8 cellular contexts compared by ENCODE assay signal in the genomic region with DNA sequence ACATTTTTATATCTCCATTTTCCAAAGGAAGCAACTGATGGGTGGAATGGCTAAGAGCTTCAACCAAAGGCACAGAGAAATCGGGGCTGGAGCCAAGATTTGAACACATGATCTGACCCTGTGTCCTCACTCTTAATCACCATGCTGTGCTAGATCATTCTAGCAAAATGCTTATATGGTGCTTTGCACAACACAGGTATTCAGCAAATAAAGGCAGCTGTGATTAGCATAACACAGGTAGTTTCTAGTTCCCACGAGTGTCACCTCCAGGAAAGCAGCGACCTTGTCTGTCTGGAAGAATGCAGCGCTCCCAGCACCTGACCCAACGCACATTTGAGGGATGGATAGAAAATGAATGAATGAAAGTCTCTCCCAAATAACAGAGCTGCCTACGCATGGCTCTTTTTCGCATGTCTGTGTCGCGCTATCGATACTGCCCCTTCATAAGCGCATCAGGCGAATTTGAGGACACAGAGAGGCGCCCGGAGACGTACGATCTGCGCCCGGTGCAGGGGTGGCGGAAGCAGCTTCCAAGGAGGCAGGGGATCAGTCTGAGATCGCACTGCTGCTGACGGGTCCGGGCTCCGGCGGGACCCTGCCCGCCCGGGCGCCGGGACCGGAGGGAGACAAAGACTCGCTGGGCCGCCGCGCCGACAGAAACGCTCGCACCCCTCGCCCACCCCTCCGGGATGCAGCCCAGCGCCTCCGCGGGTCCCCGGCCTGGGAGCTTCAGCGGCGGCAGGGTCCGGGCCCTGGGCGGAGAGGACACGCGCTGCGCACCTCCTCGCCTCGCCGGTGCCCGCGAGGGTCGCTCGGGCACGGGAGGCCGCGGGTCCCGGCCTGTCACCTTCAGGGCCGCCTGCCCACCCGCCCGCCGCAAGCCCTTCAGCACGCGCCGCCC. TPM values are rescaled to one million over a fixed set of nuclear protein-coding genes. Genes with fewer than 3 reads are reported as not detected.
DNase-seq lines count a peak whose midpoint lies in the region; ATAC-seq and TF ChIP-seq lines count a peak whose summit lies in the region.

No MANE protein-coding gene starts in this region.

- peaks cover 55% of the 10 kb centered on the region for H4K20me1 ChIP-seq in BLaER1

- H3K27me3 ChIP-seq in BLaER1 (no peaks in the 10 kb centered on the region), WERI-Rb-1 (ENCODE audit: insufficient read depth, low read depth, severe bottlenecking) (no peaks in the 10 kb centered on the region), esophagus (ENCODE audit: control insufficient read depth in 1 of 2, insufficient read depth in 2 of 2, low read length in 2 of 2) (no peaks in the 10 kb centered on the region)

- H3K27ac Mint-ChIP-seq in nephron progenitor cell: no peak overlapping the region

- H3K4me3 ChIP-seq in BLaER1 (peak overlapping the region; percentile 99), WERI-Rb-1 (ENCODE audit: low read depth, low read length) (peak overlapping the region; percentile 93), esophagus (ENCODE audit: low read depth in 1 of 2, low read length in 2 of 2) (peak overlapping the region; percentile 97 to 98)

- 1 to 2% methylated on average over 51 to 67 of the region's 67 CpGs for WGBS in esophagus, 2 donors

- peaks cover 16% of the 10 kb centered on the region for H3K9me3 Mint-ChIP-seq in nephron progenitor cell

- peaks cover 24% of the 10 kb centered on the region for H3K27me3 Mint-ChIP-seq in nephron progenitor cell (ENCODE audit: low read depth, poor library complexity)

- H3K4me2 ChIP-seq in BLaER1: peak overlapping the region; percentile 94

- peaks cover 43% of the 10 kb centered on the region for H3K4me1 ChIP-seq in BLaER1
- peaks cover 0 to 3% of the 10 kb centered on the region in 2 donors for H3K4me1 ChIP-seq in esophagus (ENCODE audit: control insufficient read depth in 2 of 2, insufficient read depth in 2 of 2, low read length in 1 of 2)

- peak overlapping the region; percentile 93 for H3K9ac ChIP-seq in BLaER1

- H3K36me3 ChIP-seq in BLaER1 (peaks cover 26% of the 10 kb centered on the region; the same call in 1 of the 2 replicates), WERI-Rb-1 (peaks cover 2% of the 10 kb centered on the region), esophagus (ENCODE audit: control insufficient read depth in 2 of 2, insufficient read depth in 2 of 2, low read length in 1 of 2) (no peaks in the 10 kb centered on the region)

- H3K27ac ChIP-seq in BLaER1 (peak overlapping the region; percentile 87), WERI-Rb-1 (peak overlapping the region; percentile 72), esophagus (ENCODE audit: low read depth in 2 of 2, low read length in 1 of 2) (peak overlapping the region; percentile 85 to 94)

- peak overlapping the region; percentile 93 for H3K4me3 Mint-ChIP-seq in nephron progenitor cell

- 0 out of 2 replicates have a peak, but pooled peaks cover 6% of the 10 kb centered on the region for H3K9me3 ChIP-seq in BLaER1
- H3K9me3 ChIP-seq in WERI-Rb-1 (ENCODE audit: severe bottlenecking): peaks cover 5% of the 10 kb centered on the region
- H3K9me3 ChIP-seq in esophagus (ENCODE audit: control insufficient read depth in 2 of 2, insufficient read depth in 1 of 2, low read depth in 1 of 2, low read length in 1 of 2): no peaks in the 10 kb centered on the region

- peaks cover 8% of the 10 kb centered on the region for H3K36me3 Mint-ChIP-seq in nephron progenitor cell (ENCODE audit: low read depth)

- TF ChIP-seq CTCF in WERI-Rb-1 (IDR thresholded peaks at IDR 0.05; ENCODE audit: low read depth, low read length) (no peak), nephron progenitor cell (IDR thresholded peaks at IDR 0.05) (no peak)

- DNase-seq in WERI-Rb-1: no peak
- DNase-seq in nephron progenitor cell: no peak
- no peak for DNase-seq in H4 (ENCODE audit: low spot score)
- DNase-seq in NCI-H2029 (lab: John Stamatoyannopoulos, UW): no peak

- ATAC-seq in GM19025 (IDR thresholded peaks at IDR 0.05; ENCODE audit: low read depth, unreplicated experiment) (peak; percentile 16), HG03342 (IDR thresholded peaks at IDR 0.05; ENCODE audit: unreplicated experiment) (peak; percentile 17)

- H3K4me1 Mint-ChIP-seq in nephron progenitor cell: peaks cover 45% of the 10 kb centered on the region

RNA-seq across cellular contexts. Expression of a gene that starts 0.6 kb away (rescaled TPM):
- 10 to 100 TPM; 17.7 to 20.2 TPM for polyA plus RNA-seq in esophagus
- total RNA-seq in H4 (2014; rRNA removed; shearing (Covaris generic)): 6.7 and 8.5 TPM in 2 replicates

RNA-seq across cellular contexts. Expression of a gene that starts 24.8 kb away (rescaled TPM):
- under 1 TPM in 1 of 2 donors, not detected in 1; 0.02 TPM for polyA plus RNA-seq in esophagus
- 0.08 and 0.47 TPM in 2 replicates for total RNA-seq in H4 (2014; rRNA removed; shearing (Covaris generic))

RNA-seq across cellular contexts. Expression of a gene that starts 25.0 kb away (rescaled TPM):
- 1 to 10 TPM; 1.6 to 2.5 TPM for polyA plus RNA-seq in esophagus
- total RNA-seq in H4 (2014; rRNA removed; shearing (Covaris generic)): 6.7 and 7.7 TPM in 2 replicates
